ENCODE assay signal across 12 cellular contexts in the genomic region with DNA sequence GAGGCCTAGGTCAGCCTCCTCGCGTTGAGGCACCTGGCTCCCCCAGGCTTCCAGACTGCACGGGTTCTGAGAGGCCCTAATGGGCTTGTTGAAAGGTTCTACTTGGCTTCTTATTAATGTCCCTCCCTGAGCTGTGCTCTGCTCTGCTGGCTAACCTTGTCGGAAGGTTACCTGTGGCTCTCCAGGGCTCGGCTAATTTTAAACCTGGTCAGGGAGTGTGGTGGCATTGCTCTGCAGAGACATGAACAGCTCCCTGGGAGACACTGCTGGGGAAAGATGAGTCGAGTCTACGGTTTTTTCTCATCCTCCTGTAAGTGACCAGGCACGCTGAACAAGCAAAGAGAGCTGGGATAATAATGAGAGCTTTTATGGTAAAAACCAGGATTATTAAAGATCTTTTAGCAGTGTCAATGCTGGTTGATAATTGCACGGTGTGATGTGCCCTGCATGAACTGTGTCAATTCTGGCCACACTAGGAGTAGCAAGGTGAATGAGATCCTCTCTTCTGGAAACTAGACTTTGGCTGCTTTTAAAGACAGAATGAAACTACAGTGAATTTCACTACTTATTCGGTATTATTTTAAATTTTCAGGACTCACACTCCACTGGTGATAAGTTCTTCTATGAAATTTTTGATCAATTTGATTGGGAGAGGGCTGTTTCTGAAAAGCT.
DNase-seq lines count a peak whose midpoint lies in the region; ATAC-seq, FAIRE-seq and TF ChIP-seq lines count a peak whose summit lies in the region.
"Had no signal": no experiment of that assay in that cellular context is flagged by ENCODE, and none has a peak within 500 bp of the region (broad histone marks: within the 10 kb centered on the region; RNA-seq: fewer than 3 reads in every experiment).

No MANE protein-coding gene starts in this region.

- H3K4me2 ChIP-seq in K562 (ENCODE audit: insufficient read depth, low read length): no peak overlapping the region
- peak overlapping the region; percentile 14 for H3K4me2 ChIP-seq in HepG2 (ENCODE audit: low read depth, low read length)

- ATAC-seq in K562 (no peak), HepG2 (peak; percentile 85), HG02885 (IDR thresholded peaks at IDR 0.05; ENCODE audit: poor library complexity, unreplicated experiment) (no peak)
- ATAC-seq: stimulated activated memory B cell treated with anti-CD40 and anti-IgM and Interleukin-4, amounts not matched to agents 10 μg/mL and 1 μg/mL and 100 μg/mL, for 72 hours had no signal

- H4K20me1 ChIP-seq in K562 (replicated peaks; ENCODE audit: control insufficient read depth, insufficient read depth, low read length): no peaks in the 10 kb centered on the region; the same call in 1 of the 2 replicates
- peaks cover 17% of the 10 kb centered on the region for H4K20me1 ChIP-seq in HepG2 (ENCODE audit: insufficient read depth, low read length)

- H2AFZ ChIP-seq in K562 (ENCODE audit: low read depth, low read length) (no peak overlapping the region), HepG2 (ENCODE audit: low read length) (no peak overlapping the region)

- no peak for TF ChIP-seq POLR2A in K562 (conservative IDR thresholded peaks at IDR 0.05)
- no peak for TF ChIP-seq POLR2A in HepG2 (IDR thresholded peaks at IDR 0.05; ENCODE audit: insufficient read depth in 1 of 2, low read depth in 2 of 2, low read length in 2 of 2)
- TF ChIP-seq POLR2A in testis (IDR thresholded peaks at IDR 0.05): peak; percentile 8

- intact Hi-C loops in K562 (cut with micrococcal nuclease) (loop anchor here (5.0 kb wide), 1 partner anchor 73 kb away; a partner anchor contains a TSS), HepG2 (cut with micrococcal nuclease; ENCODE audit: unreplicated experiment) (loop anchor here (2.0 kb wide), 1 partner anchor 68 kb away; no protein-coding TSS in a partner anchor), testis (cut with DNase I; ENCODE audit: low total_unique reads) (no loop called here)

- H3K79me2 ChIP-seq in K562 (ENCODE audit: control insufficient read depth, insufficient read depth, low read length): peaks cover 6% of the 10 kb centered on the region; the same call in 1 of the 3 replicates
- peaks cover 22% of the 10 kb centered on the region for H3K79me2 ChIP-seq in HepG2 (ENCODE audit: insufficient read depth, low read length)

- POLR2A ChIA-PET in K562 (lab: Yijun Ruan, JAX) (interaction anchor here (1.1 to 2.3 kb wide), 2 partner anchors 10 to 14 kb away, joined by 3 to 11 read pairs; no protein-coding TSS in a partner anchor), HepG2 (lab: Yijun Ruan, JAX) (no interaction called here)

- H3K4me1 ChIP-seq in K562 (replicated peaks in 1 of 2; ENCODE audit: control insufficient read depth in 2 of 2, insufficient read depth in 2 of 2, low read length in 2 of 2): peaks cover 15 to 19% of the 10 kb centered on the region in 2 experiments
- peaks cover 42% of the 10 kb centered on the region for H3K4me1 ChIP-seq in HepG2 (ENCODE audit: insufficient read depth, low read length)
- H3K4me1 ChIP-seq in testis: peaks cover 7% of the 10 kb centered on the region

- no peaks in the 10 kb centered on the region for H3K9me1 ChIP-seq in K562 (ENCODE audit: control insufficient read depth, insufficient read depth, low read length)

- H3K4me3 ChIP-seq in K562 (no peak overlapping the region), HepG2 (replicated peaks in 1 of 3; ENCODE audit: insufficient read depth in 1 of 3, low read depth in 2 of 3, low read length in 3 of 3) (0 out of 6 replicates have a peak overlapping the region, but pooled peaks of 1 of the 3 experiments have one; percentile 5), testis (no peak overlapping the region)

- H3K27ac ChIP-seq in K562 (ENCODE audit: extremely low read depth, low read depth, low read length): no peak overlapping the region
- peak overlapping the region; percentile 47 for H3K27ac ChIP-seq in HepG2 (ENCODE audit: extremely low read length, insufficient read depth, low read length)
- H3K27ac ChIP-seq in testis: no peak overlapping the region
- H3K27ac ChIP-seq: 22Rv1 had no signal

- FAIRE-seq in K562 (lab: Jason Lieb, UNC) (peak; percentile 11), HepG2 (lab: Jason Lieb, UNC) (no peak)

- H3K27me3 ChIP-seq in K562 (ENCODE audit: control insufficient read depth in 2 of 2, insufficient read depth in 2 of 2, low read length in 2 of 2): no peaks in the 10 kb centered on the region
- H3K27me3 ChIP-seq in HepG2 (ENCODE audit: control insufficient read depth in 1 of 2, insufficient read depth in 2 of 2, low read length in 2 of 2): no peaks in the 10 kb centered on the region
- H3K27me3 ChIP-seq in testis: no peaks in the 10 kb centered on the region

- WGBS in K562 (ENCODE audit: insufficient coverage, low coverage, missing lambda C conversion rate): 50% methylated on average over 10 of the region's 10 CpGs
- WGBS in HepG2 (ENCODE audit: low lambda C conversion rate): 47% methylated on average over 10 of the region's 10 CpGs
- 55 to 69% methylated on average over 10 of the region's 10 CpGs for WGBS in testis, 2 donors

- CTCF ChIA-PET in K562 (lab: Yijun Ruan, JAX; ENCODE audit: low intra/inter-chr PET ratio) (no interaction called here), HepG2 (lab: Yijun Ruan, JAX; ENCODE audit: low intra/inter-chr PET ratio, low total read pairs) (no interaction called here)

- TF ChIP-seq EP300 in K562 (IDR thresholded peaks at IDR 0.05; ENCODE audit: low read length) (no peak), HepG2 (IDR thresholded peaks at IDR 0.05; ENCODE audit: low read depth in 2 of 2, low read length in 2 of 2) (no peak), HepG2 (CRISPR knock-in tag; IDR thresholded peaks at IDR 0.05; ENCODE audit: borderline replicate concordance) (no peak)

- peak overlapping the region in 1 of 2 experiments; percentile 10; a peak in 1 of 4 replicates for H3K9ac ChIP-seq in K562 (ENCODE audit: insufficient read depth in 1 of 2, low read depth in 2 of 2, low read length in 2 of 2)
- no peak overlapping the region for H3K9ac ChIP-seq in HepG2 (ENCODE audit: insufficient read depth, low read depth, low read length)

- TF ChIP-seq RAD21 in K562 (CRISPR knock-in tag; conservative IDR thresholded peaks at IDR 0.05 in 1 of 2, IDR thresholded peaks at IDR 0.05 in 1 of 2): no peak
- no peak for TF ChIP-seq RAD21 in HepG2 (CRISPR knock-in tag; IDR thresholded peaks at IDR 0.05)

- TF ChIP-seq CTCF in K562 (IDR thresholded peaks at IDR 0.05 in 2 of 3, conservative IDR thresholded peaks at IDR 0.05 in 1 of 3; ENCODE audit: insufficient read depth in 2 of 3, low read depth in 1 of 3, low read length in 3 of 3): no peak
- no peak for TF ChIP-seq CTCF in HepG2 (CRISPR knock-in tag; IDR thresholded peaks at IDR 0.05)
- no peak for TF ChIP-seq CTCF in testis (IDR thresholded peaks at IDR 0.05)

- in situ Hi-C loops in K562 (cut with MboI) (no loop called here), HepG2 (cut with HindIII; ENCODE audit: extremely low pct_ligation_motif_present, low pct_unique_long_range_greater_than_20kb) (no loop called here)

- H3K9me3 ChIP-seq in K562 (replicated peaks; ENCODE audit: control insufficient read depth, insufficient read depth, low read depth, low read length) (no peaks in the 10 kb centered on the region), HepG2 (ENCODE audit: low read length) (no peaks in the 10 kb centered on the region), testis (no peaks in the 10 kb centered on the region)

- BruUV-seq in K562 (replicated peaks; lab: Mats Ljungman, UMichigan): no TSS peak
- BruUV-seq in HepG2 (replicated peaks; lab: Mats Ljungman, UMichigan): no TSS peak

- DNase-seq in NCI-H1417 (lab: John Stamatoyannopoulos, UW) (peak; percentile 38 to 74 (median 62)), NCI-H1417 treated with DMSO at 0.1 percent for 48 hours (lab: John Stamatoyannopoulos, UW) (no peak), K562 (ENCODE audit: extremely low read depth in 1 of 4, low spot score in 3 of 4) (no peak), HepG2 (ENCODE audit: low spot score) (no peak), testis (no peak), germinal center (ENCODE audit: low spot score) (no peak), KG1 (lab: John Stamatoyannopoulos, UW) (no peak)
- DNase-seq: Calu3, naive B cell had no signal

- no peaks in the 10 kb centered on the region for H3K36me3 ChIP-seq in K562 (ENCODE audit: control insufficient read depth, insufficient read depth, low read length)
- no peaks in the 10 kb centered on the region for H3K36me3 ChIP-seq in HepG2 (replicated peaks in 1 of 2; ENCODE audit: control insufficient read depth in 1 of 2, insufficient read depth in 2 of 2, low read length in 2 of 2)
- H3K36me3 ChIP-seq in testis (ENCODE audit: low read depth, missing control alignments): no peaks in the 10 kb centered on the region

TF ChIP-seq in K562, 482 proteins besides CTCF, POLR2A, EP300 and RAD21 (continues in another document):
- no peak for TF ChIP-seq PHF21A (IDR thresholded peaks at IDR 0.05; ENCODE audit: borderline replicate concordance, low read depth)

TF ChIP-seq in HepG2, 621 proteins besides CTCF, POLR2A, EP300 and RAD21:
- no peak for TF ChIP-seq MIER3 (CRISPR knock-in tag; IDR thresholded peaks at IDR 0.05; ENCODE audit: borderline replicate concordance)
- TF ChIP-seq STAG1 (CRISPR knock-in tag; IDR thresholded peaks at IDR 0.05): peak; percentile 2; the same call in 1 of the 2 replicates

Comparison
In these comparisons a context has a peak if more than half of its experiments do, and no peak if none do; other contexts are left out.
1. DNase-seq: peak in NCI-H1417 (3 of 3); none in NCI-H1417 treated with DMSO at 0.1 percent for 48 hours (single experiment), K562 (0 of 4), HepG2 (single experiment), testis (single experiment), germinal center (single experiment) and KG1 (single experiment).